In the genomic region with DNA sequence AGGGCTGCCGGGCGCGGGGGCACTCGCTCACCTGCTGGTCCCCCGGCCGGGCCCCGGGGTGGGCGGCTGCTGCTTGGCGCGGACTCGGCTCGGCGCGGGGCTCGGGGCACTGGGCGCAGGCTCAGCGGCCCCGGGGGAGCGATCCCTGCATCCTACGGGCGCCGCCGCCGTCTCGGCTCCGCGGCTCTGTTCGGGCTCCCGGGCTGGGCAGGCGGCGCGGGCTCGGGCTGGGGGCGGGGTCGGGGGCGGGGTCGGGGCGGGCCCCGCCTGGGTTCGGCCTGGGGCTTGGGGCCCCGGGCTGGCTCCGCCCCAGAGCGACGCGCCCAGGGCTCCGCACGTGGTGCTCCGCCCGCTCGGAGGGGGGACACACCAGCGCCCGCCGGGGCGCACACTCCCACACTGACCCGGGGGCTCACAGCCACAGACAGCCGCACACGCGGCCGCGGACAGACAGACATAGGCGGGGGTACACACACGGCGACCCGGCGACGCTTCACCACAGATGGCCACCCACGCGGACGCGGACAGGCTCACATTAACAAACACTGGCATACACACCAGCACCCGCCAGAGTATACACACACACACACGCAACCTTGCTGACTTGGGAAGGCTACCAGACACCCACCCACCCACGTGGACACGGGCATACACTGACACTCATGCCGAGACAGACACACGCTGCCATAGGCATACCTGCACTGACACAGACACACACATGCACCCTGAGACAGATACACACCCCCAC, we compare ENCODE assay signal across 8 cellular contexts. TPM values are rescaled to one million over a fixed set of nuclear protein-coding genes. Genes with fewer than 3 reads are reported as not detected.
A peak's percentile ranks its signal among the peaks of the same experiment; 100 is the strongest.
DNase-seq lines count a peak whose midpoint lies in the region; ATAC-seq lines count a peak whose summit lies in the region.

A gene (minus strand): TSS at position 188 of the 748 bp plus-strand sequence. CDS start 16,380 bp downstream, outside the sequence.

- ATAC-seq in HG02623 (IDR thresholded peaks at IDR 0.05; ENCODE audit: unreplicated experiment): no peak

- in situ Hi-C loops in KBM-7 (cut with MboI; ENCODE audit: low pct_unique_long_range_greater_than_20kb, low sequenced_read_pairs): no loop called here

- DNase-seq in NCI-H2227 (lab: John Stamatoyannopoulos, UW; ENCODE audit: unreplicated experiment): peak; percentile 69
- DNase-seq in NCI-H2227 treated with DMSO at 0.1 percent for 48 hours (lab: John Stamatoyannopoulos, UW): no peak
- peak; percentile 57 for DNase-seq in KBM-7
- peak; percentile 61 for DNase-seq in activated CD4-positive, alpha-beta T cell treated with anti-CD3 and anti-CD28 coated beads for 48 hours
- peak; percentile 14 for DNase-seq in effector CD4-positive, alpha-beta T cell
- peak; percentile 89 for DNase-seq in mesenteric fat pad (ENCODE audit: low spot score)
- peak; percentile 38 for DNase-seq in stimulated activated CD8-positive, alpha-beta memory T cell treated with anti-CD3 and anti-CD28 coated beads, Interleukin-4, amount 100 ng/mL, for 24 hours (ENCODE audit: low read depth)

RNA-seq across cellular contexts. Expression of the gene that starts here (rescaled TPM):
- 0.58 TPM for total RNA-seq in mesenteric fat pad

Comparison
In these comparisons a context has a peak if more than half of its experiments do, and no peak if none do; other contexts are left out.
1. Peak in DNase-seq in mesenteric fat pad; RNA of the gene not detected or under 1 TPM.